Comparison of ENCODE assay signal across 17 cellular contexts in genomic region chr3:25902586-25902985, GRCh38.
DNase-seq lines count a peak whose midpoint lies in the region; ATAC-seq and TF ChIP-seq lines count a peak whose summit lies in the region.
"Had no signal": no experiment of that assay in that cellular context is flagged by ENCODE, and none has a peak within 500 bp of the region (broad histone marks: within the 10 kb centered on the region; RNA-seq: fewer than 3 reads in every experiment).

No MANE protein-coding gene starts in this region.

- H3K9me3 Mint-ChIP-seq in effector memory CD8-positive, alpha-beta T cell: no peaks in the 10 kb centered on the region
- H3K9me3 Mint-ChIP-seq: CD8-positive, alpha-beta T cell; GM23338; IgD-negative memory B cell had no signal

- no peaks in the 10 kb centered on the region for H3K27me3 ChIP-seq in upper lobe of right lung
- H3K27me3 ChIP-seq: BE2C had no signal

- peaks cover 26% of the 10 kb centered on the region for H3K4me1 Mint-ChIP-seq in T-helper 17 cell
- peaks cover 2 to 8% of the 10 kb centered on the region in 2 donors for H3K4me1 Mint-ChIP-seq in effector memory CD8-positive, alpha-beta T cell (ENCODE audit: low read depth in 2 of 2)
- H3K4me1 Mint-ChIP-seq: CD14-positive monocyte, IgD-negative memory B cell had no signal

- no peak overlapping the region for H3K27ac ChIP-seq in upper lobe of right lung

- no peaks in the 10 kb centered on the region for H3K36me3 ChIP-seq in upper lobe of right lung
- H3K36me3 ChIP-seq: BE2C had no signal

- H3K9me3 ChIP-seq in T-helper 17 cell (ENCODE audit: control insufficient read depth, low read length, poor library complexity, severe bottlenecking): no peaks in the 10 kb centered on the region
- no peaks in the 10 kb centered on the region for H3K9me3 ChIP-seq in upper lobe of right lung
- H3K9me3 ChIP-seq: BE2C had no signal

- intact Hi-C loops in upper lobe of right lung (cut with DNase I): no loop called here

- no peaks in the 10 kb centered on the region for H3K4me1 ChIP-seq in upper lobe of right lung
- H3K4me1 ChIP-seq: BE2C had no signal

- no peaks in the 10 kb centered on the region for H3K27me3 Mint-ChIP-seq in T-helper 17 cell
- H3K27me3 Mint-ChIP-seq in effector memory CD8-positive, alpha-beta T cell: no peaks in the 10 kb centered on the region

- DNase-seq in EH (ENCODE audit: low read depth) (peak; percentile 3), T-helper 17 cell (no peak), dedifferentiated amniotic fluid mesenchymal stem cell (ENCODE audit: extremely low spot score) (no peak), activated gamma-delta T cell treated with Interleukin-2 at 50 U/mL for 16 hours (no peak), NCI-H2107 treated with DMSO at 0.1 percent for 48 hours (lab: John Stamatoyannopoulos, UW; ENCODE audit: unreplicated experiment) (no peak), upper lobe of right lung (no peak)
- DNase-seq in effector memory CD8-positive, alpha-beta T cell: no peak
- DNase-seq: BE2C; CD8-positive, alpha-beta T cell; COR-L47; DMS153; DMS79 treated with DMSO at 0.1 percent for 48 hours; H7 had no signal

- peak overlapping the region; percentile 87 for H3K27ac Mint-ChIP-seq in T-helper 17 cell
- H3K27ac Mint-ChIP-seq in effector memory CD8-positive, alpha-beta T cell: peak overlapping the region; percentile 13 to 29
- H3K27ac Mint-ChIP-seq: CD14-positive monocyte; CD8-positive, alpha-beta T cell; GM23338; IgD-negative memory B cell had no signal

- no peak for TF ChIP-seq CTCF in upper lobe of right lung (IDR thresholded peaks at IDR 0.05)

- ATAC-seq in T-helper 17 cell (no peak), upper lobe of right lung (no peak)
- ATAC-seq in effector memory CD8-positive, alpha-beta T cell (replicated peaks): no peak
- ATAC-seq: GM12878 had no signal

- no peak overlapping the region for H3K4me3 Mint-ChIP-seq in T-helper 17 cell
- H3K4me3 Mint-ChIP-seq in effector memory CD8-positive, alpha-beta T cell: no peak overlapping the region
- H3K4me3 Mint-ChIP-seq: CD14-positive monocyte; CD8-positive, alpha-beta T cell; GM23338; IgD-negative memory B cell had no signal

- no peak overlapping the region for H3K4me3 ChIP-seq in upper lobe of right lung
- H3K4me3 ChIP-seq: GM12878, GM23338 had no signal

- H3K36me3 Mint-ChIP-seq in T-helper 17 cell (ENCODE audit: low read depth): peaks cover 3% of the 10 kb centered on the region
- H3K36me3 Mint-ChIP-seq in effector memory CD8-positive, alpha-beta T cell (ENCODE audit: insufficient read depth): no peaks in the 10 kb centered on the region
- H3K36me3 Mint-ChIP-seq: CD14-positive monocyte; CD8-positive, alpha-beta T cell; IgD-negative memory B cell had no signal
